8 cellular contexts compared by ENCODE assay signal in genomic region chrX:54181196-54181953, GRCh38.
DNase-seq lines count a peak whose midpoint lies in the region; ATAC-seq and TF ChIP-seq lines count a peak whose summit lies in the region.

No MANE protein-coding gene starts in this region.

- H3K4me1 ChIP-seq in adipocyte (ENCODE audit: control insufficient read depth, insufficient read depth, low read length): peaks cover 34% of the 10 kb centered on the region

- H3K4me1 Mint-ChIP-seq in memory B cell: peaks cover 40% of the 10 kb centered on the region

- H3K27ac Mint-ChIP-seq in memory B cell: no peak overlapping the region

- peak overlapping the region; percentile 89 for H3K9ac ChIP-seq in adipocyte (ENCODE audit: low read length)

- H3K9me3 ChIP-seq in adipocyte (ENCODE audit: control insufficient read depth, low read length): no peaks in the 10 kb centered on the region

- peaks cover 8% of the 10 kb centered on the region for H3K36me3 Mint-ChIP-seq in memory B cell

- H3K9me3 Mint-ChIP-seq in memory B cell: no peaks in the 10 kb centered on the region

- H3K27me3 Mint-ChIP-seq in memory B cell: no peaks in the 10 kb centered on the region

- H3K4me3 ChIP-seq in AG09309 (ENCODE audit: control insufficient read depth, low read depth, low read length) (peak overlapping the region; percentile 64), HFF-Myc (replicated peaks; ENCODE audit: low read depth, low read length) (peak overlapping the region; percentile 56), adipocyte (ENCODE audit: low read length) (peak overlapping the region; percentile 88)

- ATAC-seq in memory B cell (ENCODE audit: low read depth) (no peak), HG03520 (IDR thresholded peaks at IDR 0.05; ENCODE audit: unreplicated experiment) (no peak)

- peak overlapping the region; percentile 87 for H3K4me3 Mint-ChIP-seq in memory B cell

- no peaks in the 10 kb centered on the region for H3K36me3 ChIP-seq in adipocyte (ENCODE audit: control insufficient read depth, insufficient read depth, low read length, severe bottlenecking)

- DNase-seq in AG09309 (ENCODE audit: low read depth) (no peak), HFF-Myc (ENCODE audit: extremely low read depth, low read depth) (no peak), adipocyte (ENCODE audit: low read depth) (peak; percentile 51), memory B cell (ENCODE audit: low spot score in 2 of 2) (no peak), NCI-H774 (lab: John Stamatoyannopoulos, UW) (no peak)
- DNase-seq in stimulated activated CD4-positive, alpha-beta T cell treated with anti-CD3 and anti-CD28 coated beads, Interleukin-15, amount 100 ng/mL, for 24 hours: no peak
- DNase-seq in effector CD8-positive, alpha-beta T cell (lab: John Stamatoyannopoulos, UW): no peak

- no peak for TF ChIP-seq CTCF in AG09309 (IDR thresholded peaks at IDR 0.05; ENCODE audit: control insufficient read depth, insufficient read depth, low read depth, low read length, missing control alignments)
- no peak for TF ChIP-seq CTCF in HFF-Myc (IDR thresholded peaks at IDR 0.05; ENCODE audit: low read depth, low read length, missing control alignments)

- peaks cover 13% of the 10 kb centered on the region for H3K27me3 ChIP-seq in adipocyte (replicated peaks; ENCODE audit: control insufficient read depth, insufficient read depth, low read length)
